In the genomic region with DNA sequence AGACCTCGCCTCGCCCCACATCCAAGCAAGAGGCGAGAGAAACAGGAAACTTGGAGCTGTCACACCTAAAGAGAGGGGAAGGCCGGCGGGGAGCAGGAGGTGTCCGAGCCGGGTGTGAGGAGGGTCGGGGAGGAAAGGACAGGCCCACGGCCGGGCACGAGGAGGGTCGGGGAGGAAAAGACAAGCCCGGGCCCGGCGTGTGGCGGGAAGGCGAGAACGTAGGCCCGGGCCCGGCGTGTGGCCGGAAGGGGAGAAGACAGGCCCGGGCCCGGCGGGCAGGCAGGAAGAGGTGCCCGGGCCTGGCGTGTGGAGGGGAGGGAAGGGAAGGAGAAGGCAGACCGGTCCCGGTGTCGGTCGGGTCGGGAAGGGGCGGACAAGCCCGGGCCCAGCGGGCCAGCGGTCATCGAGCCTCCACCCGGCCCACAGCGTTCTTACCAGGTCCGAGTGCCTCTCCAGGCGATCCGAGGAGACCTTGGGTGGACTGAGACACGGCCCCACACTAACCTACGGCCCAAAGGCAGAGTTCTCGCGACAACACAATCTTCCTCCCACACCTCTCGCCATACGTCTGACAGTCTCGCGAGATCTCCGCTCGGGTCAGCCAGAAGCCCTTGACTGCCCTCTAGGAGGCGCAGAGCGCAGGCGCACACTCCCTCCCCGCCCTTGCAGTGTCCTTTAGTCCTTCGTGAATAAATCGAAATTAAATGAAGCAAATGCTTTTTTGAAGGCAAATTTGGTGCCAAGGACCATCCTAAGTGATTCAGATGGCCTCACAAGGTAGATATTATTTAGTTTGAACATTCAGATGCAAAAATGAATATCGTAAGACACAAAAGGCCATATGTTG, we compare ENCODE assay signal across 1 cellular context.
TF ChIP-seq lines count a peak whose summit lies in the region.

A gene (minus strand): TSS at position 533 of the 847 bp plus-strand sequence. CDS start 13,943 bp downstream, outside the sequence.

TF ChIP-seq in HepG2, 621 proteins besides CTCF, POLR2A, EP300 and RAD21 (continued from another document and continues in another):
- TF ChIP-seq AKAP8 (CRISPR knock-in tag; IDR thresholded peaks at IDR 0.05), result peak; percentile 62; the same call in 1 of the 2 replicates
- TF ChIP-seq ZNF441 (CRISPR knock-in tag; IDR thresholded peaks at IDR 0.05; ENCODE audit: borderline replicate concordance), result no peak; the same call in none of the 2 replicates
- TF ChIP-seq KDM6A (CRISPR knock-in tag; IDR thresholded peaks at IDR 0.05; ENCODE audit: low read depth), result 0 out of 2 replicates have a peak, but pooled peaks have one; percentile 2
- TF ChIP-seq GABPA (IDR thresholded peaks at IDR 0.05; ENCODE audit: low read depth, low read length), result no peak
- TF ChIP-seq GABPA (CRISPR knock-in tag; IDR thresholded peaks at IDR 0.05; ENCODE audit: low read depth), result peak; percentile 23; the same call in 1 of the 2 replicates
- TF ChIP-seq ZNF296 (CRISPR knock-in tag; conservative IDR thresholded peaks at IDR 0.05), result no peak
- no peak for TF ChIP-seq ZNF12 (CRISPR knock-in tag; IDR thresholded peaks at IDR 0.05)
- no peak for TF ChIP-seq ZNF841 (CRISPR knock-in tag; IDR thresholded peaks at IDR 0.05; ENCODE audit: borderline replicate concordance)
- peak; percentile 39; the same call in 1 of the 2 replicates for TF ChIP-seq ISX (CRISPR knock-in tag; conservative IDR thresholded peaks at IDR 0.05)
- no peak for TF ChIP-seq ZNF468 (CRISPR knock-in tag; IDR thresholded peaks at IDR 0.05)
- TF ChIP-seq, protein P1, sequence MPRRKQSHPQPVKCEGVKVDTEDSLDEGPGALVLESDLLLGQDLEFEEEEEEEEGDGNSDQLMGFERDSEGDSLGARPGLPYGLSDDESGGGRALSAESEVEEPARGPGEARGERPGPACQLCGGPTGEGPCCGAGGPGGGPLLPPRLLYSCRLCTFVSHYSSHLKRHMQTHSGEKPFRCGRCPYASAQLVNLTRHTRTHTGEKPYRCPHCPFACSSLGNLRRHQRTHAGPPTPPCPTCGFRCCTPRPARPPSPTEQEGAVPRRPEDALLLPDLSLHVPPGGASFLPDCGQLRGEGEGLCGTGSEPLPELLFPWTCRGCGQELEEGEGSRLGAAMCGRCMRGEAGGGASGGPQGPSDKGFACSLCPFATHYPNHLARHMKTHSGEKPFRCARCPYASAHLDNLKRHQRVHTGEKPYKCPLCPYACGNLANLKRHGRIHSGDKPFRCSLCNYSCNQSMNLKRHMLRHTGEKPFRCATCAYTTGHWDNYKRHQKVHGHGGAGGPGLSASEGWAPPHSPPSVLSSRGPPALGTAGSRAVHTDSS (CRISPR knock-in tag; conservative IDR thresholded peaks at IDR 0.05), result no peak
- no peak for TF ChIP-seq NFE2L1 (CRISPR knock-in tag; IDR thresholded peaks at IDR 0.05; ENCODE audit: borderline replicate concordance)
- TF ChIP-seq MATR3 (CRISPR knock-in tag; IDR thresholded peaks at IDR 0.05), result no peak
- TF ChIP-seq, protein P2, sequence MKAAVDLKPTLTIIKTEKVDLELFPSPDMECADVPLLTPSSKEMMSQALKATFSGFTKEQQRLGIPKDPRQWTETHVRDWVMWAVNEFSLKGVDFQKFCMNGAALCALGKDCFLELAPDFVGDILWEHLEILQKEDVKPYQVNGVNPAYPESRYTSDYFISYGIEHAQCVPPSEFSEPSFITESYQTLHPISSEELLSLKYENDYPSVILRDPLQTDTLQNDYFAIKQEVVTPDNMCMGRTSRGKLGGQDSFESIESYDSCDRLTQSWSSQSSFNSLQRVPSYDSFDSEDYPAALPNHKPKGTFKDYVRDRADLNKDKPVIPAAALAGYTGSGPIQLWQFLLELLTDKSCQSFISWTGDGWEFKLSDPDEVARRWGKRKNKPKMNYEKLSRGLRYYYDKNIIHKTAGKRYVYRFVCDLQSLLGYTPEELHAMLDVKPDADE (CRISPR knock-in tag; IDR thresholded peaks at IDR 0.05), result 0 out of 2 replicates have a peak, but pooled peaks have one; percentile 21
- no peak; the same call in 1 of the 2 replicates for TF ChIP-seq ZNF160 (CRISPR knock-in tag; IDR thresholded peaks at IDR 0.05)
- no peak; the same call in 1 of the 2 replicates for TF ChIP-seq GPN1 (CRISPR knock-in tag; IDR thresholded peaks at IDR 0.05; ENCODE audit: borderline replicate concordance)
- TF ChIP-seq, protein P3, sequence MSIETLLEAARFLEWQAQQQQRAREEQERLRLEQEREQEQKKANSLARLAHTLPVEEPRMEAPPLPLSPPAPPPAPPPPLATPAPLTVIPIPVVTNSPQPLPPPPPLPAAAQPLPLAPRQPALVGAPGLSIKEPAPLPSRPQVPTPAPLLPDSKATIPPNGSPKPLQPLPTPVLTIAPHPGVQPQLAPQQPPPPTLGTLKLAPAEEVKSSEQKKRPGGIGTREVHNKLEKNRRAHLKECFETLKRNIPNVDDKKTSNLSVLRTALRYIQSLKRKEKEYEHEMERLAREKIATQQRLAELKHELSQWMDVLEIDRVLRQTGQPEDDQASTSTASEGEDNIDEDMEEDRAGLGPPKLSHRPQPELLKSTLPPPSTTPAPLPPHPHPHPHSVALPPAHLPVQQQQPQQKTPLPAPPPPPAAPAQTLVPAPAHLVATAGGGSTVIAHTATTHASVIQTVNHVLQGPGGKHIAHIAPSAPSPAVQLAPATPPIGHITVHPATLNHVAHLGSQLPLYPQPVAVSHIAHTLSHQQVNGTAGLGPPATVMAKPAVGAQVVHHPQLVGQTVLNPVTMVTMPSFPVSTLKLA (IDR thresholded peaks at IDR 0.05), result no peak
- peak; percentile 79; the same call in 1 of the 2 replicates for TF ChIP-seq ZNF782 (CRISPR knock-in tag; IDR thresholded peaks at IDR 0.05; ENCODE audit: borderline replicate concordance)
- TF ChIP-seq NFYB (CRISPR knock-in tag; IDR thresholded peaks at IDR 0.05), result no peak
- TF ChIP-seq ZFP41 (CRISPR knock-in tag; IDR thresholded peaks at IDR 0.05; ENCODE audit: borderline replicate concordance), result no peak
- TF ChIP-seq, protein P4, sequence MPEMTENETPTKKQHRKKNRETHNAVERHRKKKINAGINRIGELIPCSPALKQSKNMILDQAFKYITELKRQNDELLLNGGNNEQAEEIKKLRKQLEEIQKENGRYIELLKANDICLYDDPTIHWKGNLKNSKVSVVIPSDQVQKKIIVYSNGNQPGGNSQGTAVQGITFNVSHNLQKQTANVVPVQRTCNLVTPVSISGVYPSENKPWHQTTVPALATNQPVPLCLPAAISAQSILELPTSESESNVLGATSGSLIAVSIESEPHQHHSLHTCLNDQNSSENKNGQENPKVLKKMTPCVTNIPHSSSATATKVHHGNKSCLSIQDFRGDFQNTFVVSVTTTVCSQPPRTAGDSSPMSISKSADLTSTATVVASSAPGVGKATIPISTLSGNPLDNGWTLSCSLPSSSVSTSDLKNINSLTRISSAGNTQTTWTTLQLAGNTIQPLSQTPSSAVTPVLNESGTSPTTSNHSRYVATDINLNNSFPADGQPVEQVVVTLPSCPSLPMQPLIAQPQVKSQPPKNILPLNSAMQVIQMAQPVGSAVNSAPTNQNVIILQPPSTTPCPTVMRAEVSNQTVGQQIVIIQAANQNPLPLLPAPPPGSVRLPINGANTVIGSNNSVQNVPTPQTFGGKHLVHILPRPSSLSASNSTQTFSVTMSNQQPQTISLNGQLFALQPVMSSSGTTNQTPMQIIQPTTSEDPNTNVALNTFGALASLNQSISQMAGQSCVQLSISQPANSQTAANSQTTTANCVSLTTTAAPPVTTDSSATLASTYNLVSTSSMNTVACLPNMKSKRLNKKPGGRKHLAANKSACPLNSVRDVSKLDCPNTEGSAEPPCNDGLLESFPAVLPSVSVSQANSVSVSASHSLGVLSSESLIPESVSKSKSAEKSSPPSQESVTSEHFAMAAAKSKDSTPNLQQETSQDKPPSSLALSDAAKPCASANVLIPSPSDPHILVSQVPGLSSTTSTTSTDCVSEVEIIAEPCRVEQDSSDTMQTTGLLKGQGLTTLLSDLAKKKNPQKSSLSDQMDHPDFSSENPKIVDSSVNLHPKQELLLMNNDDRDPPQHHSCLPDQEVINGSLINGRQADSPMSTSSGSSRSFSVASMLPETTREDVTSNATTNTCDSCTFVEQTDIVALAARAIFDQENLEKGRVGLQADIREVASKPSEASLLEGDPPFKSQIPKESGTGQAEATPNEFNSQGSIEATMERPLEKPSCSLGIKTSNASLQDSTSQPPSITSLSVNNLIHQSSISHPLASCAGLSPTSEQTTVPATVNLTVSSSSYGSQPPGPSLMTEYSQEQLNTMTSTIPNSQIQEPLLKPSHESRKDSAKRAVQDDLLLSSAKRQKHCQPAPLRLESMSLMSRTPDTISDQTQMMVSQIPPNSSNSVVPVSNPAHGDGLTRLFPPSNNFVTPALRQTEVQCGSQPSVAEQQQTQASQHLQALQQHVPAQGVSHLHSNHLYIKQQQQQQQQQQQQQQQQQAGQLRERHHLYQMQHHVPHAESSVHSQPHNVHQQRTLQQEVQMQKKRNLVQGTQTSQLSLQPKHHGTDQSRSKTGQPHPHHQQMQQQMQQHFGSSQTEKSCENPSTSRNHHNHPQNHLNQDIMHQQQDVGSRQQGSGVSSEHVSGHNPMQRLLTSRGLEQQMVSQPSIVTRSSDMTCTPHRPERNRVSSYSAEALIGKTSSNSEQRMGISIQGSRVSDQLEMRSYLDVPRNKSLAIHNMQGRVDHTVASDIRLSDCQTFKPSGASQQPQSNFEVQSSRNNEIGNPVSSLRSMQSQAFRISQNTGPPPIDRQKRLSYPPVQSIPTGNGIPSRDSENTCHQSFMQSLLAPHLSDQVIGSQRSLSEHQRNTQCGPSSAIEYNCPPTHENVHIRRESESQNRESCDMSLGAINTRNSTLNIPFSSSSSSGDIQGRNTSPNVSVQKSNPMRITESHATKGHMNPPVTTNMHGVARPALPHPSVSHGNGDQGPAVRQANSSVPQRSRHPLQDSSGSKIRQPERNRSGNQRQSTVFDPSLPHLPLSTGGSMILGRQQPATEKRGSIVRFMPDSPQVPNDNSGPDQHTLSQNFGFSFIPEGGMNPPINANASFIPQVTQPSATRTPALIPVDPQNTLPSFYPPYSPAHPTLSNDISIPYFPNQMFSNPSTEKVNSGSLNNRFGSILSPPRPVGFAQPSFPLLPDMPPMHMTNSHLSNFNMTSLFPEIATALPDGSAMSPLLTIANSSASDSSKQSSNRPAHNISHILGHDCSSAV (CRISPR knock-in tag; IDR thresholded peaks at IDR 0.05; ENCODE audit: borderline replicate concordance), result no peak
- TF ChIP-seq ZNF253 (CRISPR knock-in tag; IDR thresholded peaks at IDR 0.05; ENCODE audit: borderline replicate concordance), result no peak
- TF ChIP-seq ATF7 (IDR thresholded peaks at IDR 0.05), result no peak
- TF ChIP-seq ATF7 (CRISPR knock-in tag; IDR thresholded peaks at IDR 0.05), result no peak
- no peak; the same call in 1 of the 2 replicates for TF ChIP-seq ZFAT (CRISPR knock-in tag; conservative IDR thresholded peaks at IDR 0.05)
- TF ChIP-seq CC2D1A (CRISPR knock-in tag; IDR thresholded peaks at IDR 0.05), result no peak
- TF ChIP-seq IRX3 (CRISPR knock-in tag; IDR thresholded peaks at IDR 0.05; ENCODE audit: borderline replicate concordance, low read depth), result no peak
- peak; percentile 43 for TF ChIP-seq PPARG (CRISPR knock-in tag; conservative IDR thresholded peaks at IDR 0.05)
- no peak; the same call in 1 of the 2 replicates for TF ChIP-seq ZFP90 (CRISPR knock-in tag; IDR thresholded peaks at IDR 0.05; ENCODE audit: borderline replicate concordance)
- TF ChIP-seq, protein P5, sequence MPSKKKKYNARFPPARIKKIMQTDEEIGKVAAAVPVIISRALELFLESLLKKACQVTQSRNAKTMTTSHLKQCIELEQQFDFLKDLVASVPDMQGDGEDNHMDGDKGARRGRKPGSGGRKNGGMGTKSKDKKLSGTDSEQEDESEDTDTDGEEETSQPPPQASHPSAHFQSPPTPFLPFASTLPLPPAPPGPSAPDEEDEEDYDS (CRISPR knock-in tag; IDR thresholded peaks at IDR 0.05), result peak; percentile 93
- TF ChIP-seq, protein P6, sequence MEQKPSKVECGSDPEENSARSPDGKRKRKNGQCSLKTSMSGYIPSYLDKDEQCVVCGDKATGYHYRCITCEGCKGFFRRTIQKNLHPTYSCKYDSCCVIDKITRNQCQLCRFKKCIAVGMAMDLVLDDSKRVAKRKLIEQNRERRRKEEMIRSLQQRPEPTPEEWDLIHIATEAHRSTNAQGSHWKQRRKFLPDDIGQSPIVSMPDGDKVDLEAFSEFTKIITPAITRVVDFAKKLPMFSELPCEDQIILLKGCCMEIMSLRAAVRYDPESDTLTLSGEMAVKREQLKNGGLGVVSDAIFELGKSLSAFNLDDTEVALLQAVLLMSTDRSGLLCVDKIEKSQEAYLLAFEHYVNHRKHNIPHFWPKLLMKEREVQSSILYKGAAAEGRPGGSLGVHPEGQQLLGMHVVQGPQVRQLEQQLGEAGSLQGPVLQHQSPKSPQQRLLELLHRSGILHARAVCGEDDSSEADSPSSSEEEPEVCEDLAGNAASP (CRISPR knock-in tag; IDR thresholded peaks at IDR 0.05; ENCODE audit: borderline replicate concordance), result peak; percentile 32
